ENCODE assay signal across 8 cellular contexts in genomic region chr2:147843864-147844690, GRCh38. TPM values are rescaled to one million over a fixed set of nuclear protein-coding genes. Genes with fewer than 3 reads are reported as not detected.
A peak's percentile ranks its signal among the peaks of the same experiment; 100 is the strongest.
DNase-seq lines count a peak whose midpoint lies in the region; ATAC-seq and TF ChIP-seq lines count a peak whose summit lies in the region.

No MANE protein-coding gene starts in this region.

- peak overlapping the region; percentile 96 for H3K27ac ChIP-seq in neural cell (ENCODE audit: low read length)

- H3K9me2 ChIP-seq in neural cell (ENCODE audit: insufficient read depth, low read length), result no peaks in the 10 kb centered on the region

- peak overlapping the region; percentile 98 for H3K9ac ChIP-seq in neural cell (ENCODE audit: low read length)

- peak; percentile 33 for TF ChIP-seq CTCF in fibroblast of villous mesenchyme (IDR thresholded peaks at IDR 0.05; ENCODE audit: insufficient read depth, low read depth, low read length)
- peak; percentile 64 for TF ChIP-seq CTCF in neural cell (IDR thresholded peaks at IDR 0.05; ENCODE audit: poor library complexity, severe bottlenecking)

- H2AFZ ChIP-seq in neural cell (ENCODE audit: low read depth, low read length), result peak overlapping the region; percentile 80

- peak; percentile 47 for TF ChIP-seq EP300 in neural cell (conservative IDR thresholded peaks at IDR 0.05; ENCODE audit: poor library complexity, severe bottlenecking)

- H3F3A ChIP-seq in neural cell (ENCODE audit: insufficient read depth, low read length, poor library complexity, severe bottlenecking), result no peaks in the 10 kb centered on the region

- H3K9me3 ChIP-seq in neural cell (ENCODE audit: low read length), result no peaks in the 10 kb centered on the region

- peak overlapping the region; percentile 65 for H3K4me2 ChIP-seq in neural cell (ENCODE audit: low read length)

- TF ChIP-seq RAD21 in neural cell (conservative IDR thresholded peaks at IDR 0.05), result peak; percentile 73

- H3K27me3 ChIP-seq in neural cell (ENCODE audit: insufficient read depth, low read depth, low read length), result no peaks in the 10 kb centered on the region

- H3K36me3 ChIP-seq in neural cell (ENCODE audit: insufficient read depth, low read length), result no peaks in the 10 kb centered on the region

- peak; percentile 90 for DNase-seq in EH (ENCODE audit: low read depth)
- DNase-seq in H4 (ENCODE audit: low spot score), result peak; percentile 76
- peak; percentile 83 for DNase-seq in LHCN-M2 (ENCODE audit: low read depth)
- peak; percentile 66 to 79 for DNase-seq in SHP77 (lab: John Stamatoyannopoulos, UW)
- DNase-seq in activated gamma-delta T cell treated with Interleukin-2 at 50 U/mL for 16 hours, result peak; percentile 81
- DNase-seq in fibroblast of villous mesenchyme (ENCODE audit: low read depth), result peak; percentile 88
- DNase-seq in stimulated activated naive CD8-positive, alpha-beta T cell treated with anti-CD3 and anti-CD28 coated beads, Interleukin-15, Interleukin-2, amounts not matched to agents 100 U/mL and 50 U/mL, for 24 hours, result peak; percentile 89

- ATAC-seq in stimulated activated naive CD8-positive, alpha-beta T cell treated with anti-CD3 and anti-CD28 coated beads, Interleukin-15, Interleukin-2, amounts not matched to agents 100 U/mL and 50 U/mL, for 24 hours, result peak; percentile 82

- H3K4me3 ChIP-seq in fibroblast of villous mesenchyme (ENCODE audit: low read depth, low read length), result peak overlapping the region; percentile 82
- H3K4me3 ChIP-seq in neural cell (ENCODE audit: low read length), result peak overlapping the region; percentile 82

- peaks cover 39% of the 10 kb centered on the region for H3K79me2 ChIP-seq in neural cell (replicated peaks; ENCODE audit: insufficient read depth, low read length)

- H4K20me1 ChIP-seq in neural cell (ENCODE audit: insufficient read depth), result no peaks in the 10 kb centered on the region

TF ChIP-seq in neural cell, 6 proteins besides CTCF, POLR2A, EP300 and RAD21:
- TF ChIP-seq SMC3 (conservative IDR thresholded peaks at IDR 0.05; ENCODE audit: poor library complexity) (peak; percentile 72), MXI1 (conservative IDR thresholded peaks at IDR 0.05; ENCODE audit: poor library complexity, severe bottlenecking) (peak; percentile 83), POLR2AphosphoS5 (IDR thresholded peaks at IDR 0.05) (peak; percentile 55), EZH2 (IDR thresholded peaks at IDR 0.05; ENCODE audit: borderline replicate concordance, insufficient read depth, low read length, poor library complexity, severe bottlenecking) (no peak), TAF1 (IDR thresholded peaks at IDR 0.05; ENCODE audit: low read depth) (peak; percentile 8), REST (IDR thresholded peaks at IDR 0.05; ENCODE audit: borderline replicate concordance) (peak; percentile 79)

RNA-seq across cellular contexts. Expression of gene ACVR2A, which starts 0.8 kb away (rescaled TPM):
- 7.9 and 8.1 TPM in 2 replicates for total RNA-seq in H4 (2014; rRNA removed; shearing (Covaris generic))
- total RNA-seq in LHCN-M2 (2014; rRNA removed) (4.9 and 6.2 TPM in 2 replicates), fibroblast of villous mesenchyme (13.2 and 25.9 TPM in 2 replicates)
- polyA plus RNA-seq in LHCN-M2 (2012), result 3.2 TPM
- 139 TPM in 2 replicates for polyA plus RNA-seq in neural cell
- 289 and 325 TPM in 2 replicates for polyA minus RNA-seq in neural cell

Comparison
In these comparisons a context has a peak if more than half of its experiments do, and no peak if none do; other contexts are left out.
1. Peak in every context shown above with its lines: DNase-seq, ATAC-seq, H3K4me3 ChIP-seq and H3K27ac ChIP-seq.